Comparison of ENCODE assay signal across 27 cellular contexts in genomic region chr5:113864437-113864836, GRCh38.
"Had no signal": no experiment of that assay in that cellular context is flagged by ENCODE, and none has a peak within 500 bp of the region (broad histone marks: within the 10 kb centered on the region; RNA-seq: fewer than 3 reads in every experiment).

No MANE protein-coding gene starts in this region.

- H3K9me3 ChIP-seq: suprapubic skin, testis, thoracic aorta, thyroid gland, transverse colon, upper lobe of left lung, upper lobe of right lung, uterus, vagina had no signal

- ATAC-seq: stimulated activated effector memory CD8-positive, alpha-beta T cell treated with anti-CD3 and anti-CD28 coated beads, Interleukin-12 subunit alpha, Interleukin-12 subunit beta, amount 100 ng/mL, for 72 hours; stimulated activated memory B cell treated with anti-CD40 and anti-IgM and Interleukin-4, amounts not matched to agents 10 μg/mL and 1 μg/mL and 100 μg/mL, for 72 hours; stimulated activated naive B cell treated with anti-CD40 and anti-IgM and Interleukin-4, amounts not matched to agents 10 μg/mL and 1 μg/mL and 100 μg/mL, for 72 hours; stimulated activated naive CD8-positive, alpha-beta T cell treated with anti-CD3 and anti-CD28 coated beads, Interleukin-15, amount 100 ng/mL, for 72 hours; stimulated activated naive CD8-positive, alpha-beta T cell treated with anti-CD3 and anti-CD28 coated beads, Interleukin-15, Interleukin-2, amounts not matched to agents 100 U/mL and 50 U/mL, for 24 hours; upper lobe of right lung had no signal

- H3K4me1 ChIP-seq: stomach, suprapubic skin, testis, thyroid gland, tibial artery, tibial nerve, transverse colon, upper lobe of left lung, upper lobe of right lung, uterus, vagina had no signal

- H3K36me3 ChIP-seq: stomach, suprapubic skin, thoracic aorta, thyroid gland, tibial artery, tibial nerve, transverse colon, upper lobe of left lung, upper lobe of right lung, uterus, vagina had no signal

- FAIRE-seq: urothelium cell line had no signal

- H3K27ac ChIP-seq: stomach, suprapubic skin, testis, thoracic aorta, thyroid gland, tibial artery, tibial nerve, transverse colon, upper lobe of left lung, upper lobe of right lung, uterus, vagina had no signal

- H3K4me3 ChIP-seq: stomach, suprapubic skin, testis, thoracic aorta, thyroid gland, tibial artery, tibial nerve, transverse colon, upper lobe of left lung, upper lobe of right lung, uterus, vagina had no signal

- DNase-seq: stimulated activated CD4-positive, alpha-beta T cell treated with anti-CD3 and anti-CD28 coated beads, Interleukin-2, amount 100 ng/mL, for 48 hours; stimulated activated CD4-positive, alpha-beta T cell treated with anti-CD3 and anti-CD28 coated beads, Interleukin-4, amount 100 ng/mL, for 1 hour; stimulated activated CD4-positive, alpha-beta T cell treated with anti-CD3 and anti-CD28 coated beads, Interleukin-4, amount 100 ng/mL, for 24 hours; stimulated activated CD4-positive, alpha-beta T cell treated with anti-CD3 and anti-CD28 coated beads, Interleukin-4, amount 100 ng/mL, for 4 hours; stimulated activated CD8-positive, alpha-beta memory T cell treated with anti-CD3 and anti-CD28 coated beads, Interleukin-4, amount 100 ng/mL, for 48 hours; stimulated activated naive B cell treated with anti-CD40 and anti-IgM and Interleukin-4, amounts not matched to agents 10 μg/mL and 1 μg/mL and 100 μg/mL, for 72 hours; stimulated activated naive CD4-positive, alpha-beta T cell; stimulated activated naive CD4-positive, alpha-beta T cell treated with Interleukin-2 at 50 U/mL for 16 hours; stimulated activated naive CD8-positive, alpha-beta T cell treated with anti-CD3 and anti-CD28 coated beads, Interleukin-15, amount 100 ng/mL, for 72 hours; stimulated activated naive CD8-positive, alpha-beta T cell treated with anti-CD3 and anti-CD28 coated beads, Interleukin-15, Interleukin-2, amounts not matched to agents 100 U/mL and 50 U/mL, for 24 hours; stomach; substantia nigra; testis; thyroid gland; tibial artery; transverse colon; trophoblast cell; upper lobe of left lung; upper lobe of right lung; uterus had no signal

- H3K27me3 ChIP-seq: stomach, suprapubic skin, testis, thyroid gland, tibial artery, tibial nerve, transverse colon, upper lobe of left lung, upper lobe of right lung, uterus, vagina had no signal
